8 cellular contexts compared by ENCODE assay signal in genomic region chr7:100158229-100159098, GRCh38. TPM values are rescaled to one million over a fixed set of nuclear protein-coding genes. Genes with fewer than 3 reads are reported as not detected.
DNase-seq lines count a peak whose midpoint lies in the region; ATAC-seq and TF ChIP-seq lines count a peak whose summit lies in the region.

TSS of gene TRAPPC14 (minus strand) at chr7:100158723. CDS start at chr7:100158499, 224 bp downstream.

- peak within 1 kb of the TSS; percentile 88 to 90 for H3K27ac Mint-ChIP-seq in activated naive CD4-positive, alpha-beta T cell treated with anti-CD3 and anti-CD28 coated beads, Interleukin-2, amount 50 U/mL, for 72 hours

- H3K9me3 Mint-ChIP-seq in activated naive CD4-positive, alpha-beta T cell treated with anti-CD3 and anti-CD28 coated beads, Interleukin-2, amount 50 U/mL, for 72 hours, result no peaks in the 10 kb centered on the region

- ATAC-seq in HG02571 (IDR thresholded peaks at IDR 0.05; ENCODE audit: unreplicated experiment), result peak; percentile 81
- ATAC-seq in activated naive CD4-positive, alpha-beta T cell treated with anti-CD3 and anti-CD28 coated beads, Interleukin-2, amount 50 U/mL, for 72 hours, result peak; percentile 90 to 92
- peak; percentile 88 for ATAC-seq in omental fat pad (ENCODE audit: low FRiP score)

- no peak for TF ChIP-seq CTCF in omental fat pad (IDR thresholded peaks at IDR 0.05)

- peak within 1 kb of the TSS; percentile 72 for H3K27ac ChIP-seq in temporal lobe (ENCODE audit: low read depth, low read length)

- DNase-seq in G401 (ENCODE audit: low spot score) (peak; percentile 85), NCI-H1092 treated with DMSO at 0.1 percent for 48 hours (lab: John Stamatoyannopoulos, UW) (peak; percentile 88), SKM-1 treated with dmso at 0.1 percent for 144 hours (lab: John Stamatoyannopoulos, UW; ENCODE audit: unreplicated experiment) (peak; percentile 86), glomerular visceral epithelial cell (ENCODE audit: extremely low spot score) (peak; percentile 84), omental fat pad (ENCODE audit: low spot score) (peak; percentile 90)
- peak; percentile 89 to 91 for DNase-seq in activated naive CD4-positive, alpha-beta T cell treated with anti-CD3 and anti-CD28 coated beads, Interleukin-2, amount 50 U/mL, for 72 hours (ENCODE audit: low spot score in 2 of 2)

- in situ Hi-C loops in G401 (cut with HindIII; ENCODE audit: low sequenced_read_pairs), result no loop called here

- no peaks in the 10 kb centered on the region for H3K36me3 Mint-ChIP-seq in activated naive CD4-positive, alpha-beta T cell treated with anti-CD3 and anti-CD28 coated beads, Interleukin-2, amount 50 U/mL, for 72 hours

RNA-seq across cellular contexts. Expression of gene TRAPPC14, which starts in this region (rescaled TPM):
- 9.0 and 14.4 TPM in 2 replicates for total RNA-seq in G401 (2014; rRNA removed; shearing (Covaris generic))
- 10 to 100 TPM; 17.1 to 32.8 TPM for total RNA-seq in activated naive CD4-positive, alpha-beta T cell treated with anti-CD3 and anti-CD28 coated beads, Interleukin-2, amount 50 U/mL, for 72 hours
- total RNA-seq in omental fat pad, result 10 to 100 TPM in 2 of 4 donors, 1 to 10 TPM in 2; 5.7 to 13.2 (median 10.6) TPM
- 9.6 TPM for total RNA-seq in temporal lobe

Comparison
In these comparisons a context has a peak if more than half of its experiments do, and no peak if none do; other contexts are left out.
1. Peak in every context shown above with its lines: DNase-seq, ATAC-seq and H3K27ac ChIP-seq.